ENCODE assay signal across 19 cellular contexts in the genomic region with DNA sequence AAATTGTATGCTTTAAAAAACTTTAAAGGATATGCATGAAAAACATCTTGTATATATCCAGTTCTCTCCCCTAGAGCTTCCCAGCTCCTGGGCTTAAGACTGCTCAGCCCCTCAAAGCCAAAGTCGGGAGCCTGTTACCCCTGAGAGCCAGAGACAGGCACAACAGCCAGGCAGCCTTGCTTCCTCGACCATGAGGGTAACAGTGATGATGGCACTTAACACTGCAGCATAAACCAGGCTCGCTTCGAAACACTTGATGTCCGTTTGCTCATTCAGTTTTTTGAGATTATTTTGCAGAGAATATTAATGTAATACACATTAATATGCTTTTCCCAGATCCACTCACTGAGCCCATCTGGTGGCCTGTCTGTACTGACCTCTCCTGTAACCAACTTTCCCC. TPM values are rescaled to one million over a fixed set of nuclear protein-coding genes. Genes with fewer than 3 reads are reported as not detected.
A peak's percentile ranks its signal among the peaks of the same experiment; 100 is the strongest.
DNase-seq lines count a peak whose midpoint lies in the region; ATAC-seq and TF ChIP-seq lines count a peak whose summit lies in the region.
"Had no signal": no experiment of that assay in that cellular context is flagged by ENCODE, and none has a peak within 500 bp of the region (broad histone marks: within the 10 kb centered on the region; RNA-seq: fewer than 3 reads in every experiment).

No MANE protein-coding gene starts in this region.

- no peak overlapping the region for H3K4me3 ChIP-seq in WERI-Rb-1 (ENCODE audit: low read depth, low read length)
- H3K4me3 ChIP-seq: A549 had no signal

- 0 out of 2 replicates have a peak, but pooled peaks have one; percentile 1 for TF ChIP-seq CTCF in WERI-Rb-1 (IDR thresholded peaks at IDR 0.05; ENCODE audit: low read depth, low read length)
- TF ChIP-seq CTCF in type B pancreatic cell (conservative IDR thresholded peaks at IDR 0.05): no peak

- intact Hi-C loops in left colon (cut with DNase I, micrococcal nuclease): no loop called here

- peaks cover 22% of the 10 kb centered on the region for H3K36me3 Mint-ChIP-seq in type B pancreatic cell

- no peaks in the 10 kb centered on the region for H3K4me1 Mint-ChIP-seq in type B pancreatic cell (ENCODE audit: unreplicated experiment)

- H3K9me3 ChIP-seq in WERI-Rb-1 (ENCODE audit: severe bottlenecking): no peaks in the 10 kb centered on the region
- H3K9me3 ChIP-seq: A549, Caco-2 had no signal

- no peaks in the 10 kb centered on the region for H3K27me3 ChIP-seq in WERI-Rb-1 (ENCODE audit: insufficient read depth, low read depth, severe bottlenecking)

- peaks cover 29% of the 10 kb centered on the region for H3K36me3 ChIP-seq in WERI-Rb-1

- no peaks in the 10 kb centered on the region for H3K27me3 Mint-ChIP-seq in type B pancreatic cell
- H3K27me3 Mint-ChIP-seq: CD4-positive, alpha-beta T cell had no signal

- peak; percentile 15 for DNase-seq in activated CD8-positive, alpha-beta memory T cell treated with anti-CD3 and anti-CD28 coated beads for 24 hours
- no peak for DNase-seq in activated CD8-positive, alpha-beta memory T cell treated with anti-CD3 and anti-CD28 coated beads, Interleukin-2, amount 50 U/mL, for 4 hours
- DNase-seq in WERI-Rb-1: no peak
- no peak for DNase-seq in left colon
- peak; percentile 44 for DNase-seq in type B pancreatic cell (ENCODE audit: extremely low spot score, unreplicated experiment)
- DNase-seq in stimulated activated CD4-positive, alpha-beta T cell treated with anti-CD3 and anti-CD28 coated beads, Interleukin-15, amount 100 ng/mL, for 24 hours: no peak
- DNase-seq in stimulated activated CD4-positive, alpha-beta T cell treated with anti-CD3 and anti-CD28 coated beads, Interleukin-4, amount 100 ng/mL, for 24 hours: no peak
- DNase-seq: AML-193; Caco-2; CD4-positive, alpha-beta T cell; DMS153; DMS79; GF-D8; HCEC 1CT; HFFc6; IMR-90 had no signal

- peak; percentile 10 for ATAC-seq in left colon

- H3K27ac Mint-ChIP-seq in type B pancreatic cell: no peak overlapping the region
- H3K27ac Mint-ChIP-seq: CD4-positive, alpha-beta T cell; HFFc6 had no signal

- no peak overlapping the region for H3K27ac ChIP-seq in WERI-Rb-1
- H3K27ac ChIP-seq: 22Rv1, A549, C4-2B had no signal

- no peak overlapping the region for H3K4me3 Mint-ChIP-seq in type B pancreatic cell
- H3K4me3 Mint-ChIP-seq: CD4-positive, alpha-beta T cell; HFFc6 had no signal

- H3K9me3 Mint-ChIP-seq in type B pancreatic cell: peaks cover 5% of the 10 kb centered on the region
- H3K9me3 Mint-ChIP-seq: CD4-positive, alpha-beta T cell; HFFc6 had no signal

RNA-seq across cellular contexts. Expression of gene RPP40, which starts 47.2 kb away (rescaled TPM):
- total RNA-seq in left colon: 1 to 10 TPM; 3.3 to 3.4 TPM
- total RNA-seq in type B pancreatic cell (ENCODE audit: low replicate concordance): 5.6 and 9.2 TPM in 2 replicates

Comparison
In these comparisons a context has a peak if more than half of its experiments do, and no peak if none do; other contexts are left out.
1. DNase-seq: peak in activated CD8-positive, alpha-beta memory T cell treated with anti-CD3 and anti-CD28 coated beads for 24 hours (single experiment) and type B pancreatic cell (single experiment); none in activated CD8-positive, alpha-beta memory T cell treated with anti-CD3 and anti-CD28 coated beads, Interleukin-2, amount 50 U/mL, for 4 hours (single experiment), WERI-Rb-1 (single experiment), left colon (0 of 2), stimulated activated CD4-positive, alpha-beta T cell treated with anti-CD3 and anti-CD28 coated beads, Interleukin-15, amount 100 ng/mL, for 24 hours (single experiment) and stimulated activated CD4-positive, alpha-beta T cell treated with anti-CD3 and anti-CD28 coated beads, Interleukin-4, amount 100 ng/mL, for 24 hours (single experiment).